In the genomic region with DNA sequence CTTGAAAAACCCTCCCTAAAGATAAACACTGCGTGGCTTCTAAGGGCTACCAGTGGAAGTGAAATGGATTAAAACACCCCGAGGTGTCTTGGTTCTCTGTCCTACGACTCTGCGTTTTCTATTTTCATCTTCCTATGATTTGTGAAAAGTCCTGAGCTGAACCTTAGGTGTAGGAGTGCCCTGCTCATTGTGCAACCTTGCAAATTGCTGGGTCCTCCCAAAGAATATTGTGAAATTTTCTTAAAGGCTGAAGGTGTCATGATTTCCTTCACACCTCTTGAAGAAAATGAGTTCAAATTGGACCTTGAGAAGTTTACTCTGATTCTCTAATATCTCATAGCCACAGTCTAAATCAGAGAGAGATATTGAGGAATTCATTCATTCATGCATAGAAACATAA, we compare ENCODE assay signal across 15 cellular contexts. TPM values are rescaled to one million over a fixed set of nuclear protein-coding genes. Genes with fewer than 3 reads are reported as not detected.
A peak's percentile ranks its signal among the peaks of the same experiment; 100 is the strongest.
DNase-seq lines count a peak whose midpoint lies in the region; FAIRE-seq and TF ChIP-seq lines count a peak whose summit lies in the region.
"Had no signal": no experiment of that assay in that cellular context is flagged by ENCODE, and none has a peak within 500 bp of the region (broad histone marks: within the 10 kb centered on the region; RNA-seq: fewer than 3 reads in every experiment).

No MANE protein-coding gene starts in this region.

- TF ChIP-seq CTCF in Caco-2 (IDR thresholded peaks at IDR 0.05; ENCODE audit: insufficient read depth in 1 of 2, low read depth in 1 of 2, low read length in 1 of 2, severe bottlenecking in 1 of 2, unreplicated experiment in 1 of 2) (no peak), NB4 (IDR thresholded peaks at IDR 0.05; ENCODE audit: low read depth, low read length) (no peak), bronchial epithelial cell (IDR thresholded peaks at IDR 0.05; ENCODE audit: insufficient read depth, low read length, severe bottlenecking) (no peak)

- intact Hi-C loops in Caco-2 (cut with micrococcal nuclease; ENCODE audit: unreplicated experiment): no loop called here
- intact Hi-C loops in activated CD4-positive, alpha-beta memory T cell treated with anti-CD3 and anti-CD28 coated beads for 36 hours (cut with micrococcal nuclease): no loop called here

- H3K27ac Mint-ChIP-seq in Caco-2 (ENCODE audit: unreplicated experiment): peak overlapping the region; percentile 69
- H3K27ac Mint-ChIP-seq in activated CD4-positive, alpha-beta memory T cell treated with anti-CD3 and anti-CD28 coated beads for 36 hours: no peak overlapping the region
- H3K27ac Mint-ChIP-seq: CD8-positive, alpha-beta memory T cell; HFFc6 had no signal

- CTCF ChIA-PET in Caco-2 (lab: Charles Lee): no interaction called here
- CTCF ChIA-PET in activated CD4-positive, alpha-beta memory T cell treated with anti-CD3 and anti-CD28 coated beads for 36 hours (lab: Charles Lee): no interaction called here

- peaks cover 26% of the 10 kb centered on the region for H3K36me3 Mint-ChIP-seq in Caco-2 (ENCODE audit: insufficient read depth, unreplicated experiment)
- no peaks in the 10 kb centered on the region for H3K36me3 Mint-ChIP-seq in activated CD4-positive, alpha-beta memory T cell treated with anti-CD3 and anti-CD28 coated beads for 36 hours
- H3K36me3 Mint-ChIP-seq: CD8-positive, alpha-beta memory T cell had no signal

- no peak for DNase-seq in Caco-2
- peak; percentile 41 for DNase-seq in NB4 (ENCODE audit: low read depth)
- peak; percentile 15 for DNase-seq in bronchial epithelial cell (ENCODE audit: low read depth)
- peak; percentile 14 for DNase-seq in renal cortical epithelial cell (ENCODE audit: low read depth)
- no peak for DNase-seq in activated CD4-positive, alpha-beta memory T cell treated with anti-CD3 and anti-CD28 coated beads for 36 hours
- DNase-seq in cortex of kidney (lab: John Stamatoyannopoulos, UW): no peak
- DNase-seq in GDM1 (lab: John Stamatoyannopoulos, UW): no peak
- DNase-seq: CD8-positive, alpha-beta memory T cell; DMS53; HCEC 1CT; HFFc6 had no signal

- H3K27me3 Mint-ChIP-seq in Caco-2 (ENCODE audit: insufficient read depth, unreplicated experiment): no peaks in the 10 kb centered on the region
- peaks cover 15% of the 10 kb centered on the region for H3K27me3 Mint-ChIP-seq in activated CD4-positive, alpha-beta memory T cell treated with anti-CD3 and anti-CD28 coated beads for 36 hours

- H3K4me3 ChIP-seq in Caco-2 (ENCODE audit: low read depth, low read length): no peak overlapping the region
- no peak overlapping the region for H3K4me3 ChIP-seq in NB4 (ENCODE audit: low read depth, low read length)
- H3K4me3 ChIP-seq in bronchial epithelial cell (ENCODE audit: low read depth, low read length): no peak overlapping the region
- H3K4me3 ChIP-seq: A549, BLaER1 had no signal

- POLR2A ChIA-PET in Caco-2 (lab: Charles Lee): no interaction called here
- POLR2A ChIA-PET in activated CD4-positive, alpha-beta memory T cell treated with anti-CD3 and anti-CD28 coated beads for 36 hours (lab: Charles Lee): no interaction called here

- H3K4me1 ChIP-seq in Caco-2: peaks cover 37% of the 10 kb centered on the region
- H3K4me1 ChIP-seq: BLaER1 had no signal

- H3K9me3 ChIP-seq in Caco-2: no peaks in the 10 kb centered on the region
- H3K9me3 ChIP-seq: A549 had no signal

- FAIRE-seq in bronchial epithelial cell (lab: Jason Lieb, UNC): no peak
- FAIRE-seq: A549, H1 had no signal

- no peak overlapping the region for H3K4me3 Mint-ChIP-seq in Caco-2 (ENCODE audit: unreplicated experiment)
- no peak overlapping the region for H3K4me3 Mint-ChIP-seq in activated CD4-positive, alpha-beta memory T cell treated with anti-CD3 and anti-CD28 coated beads for 36 hours
- H3K4me3 Mint-ChIP-seq: CD8-positive, alpha-beta memory T cell; HFFc6 had no signal

- H3K36me3 ChIP-seq in Caco-2 (ENCODE audit: control insufficient read depth, insufficient read depth, low read length) (no peaks in the 10 kb centered on the region), bronchial epithelial cell (ENCODE audit: control insufficient read depth, insufficient read depth, low read length) (no peaks in the 10 kb centered on the region)
- H3K36me3 ChIP-seq: BLaER1 had no signal

- H3K27me3 ChIP-seq in Caco-2 (replicated peaks; ENCODE audit: control insufficient read depth, insufficient read depth, low read length) (no peaks in the 10 kb centered on the region), bronchial epithelial cell (ENCODE audit: control insufficient read depth, insufficient read depth, low read length) (no peaks in the 10 kb centered on the region)
- H3K27me3 ChIP-seq: BLaER1 had no signal

- BruUV-seq in Caco-2 (replicated peaks; lab: Mats Ljungman, UMichigan): no TSS peak

- H3K4me1 Mint-ChIP-seq in Caco-2 (ENCODE audit: low read depth, unreplicated experiment): peaks cover 20% of the 10 kb centered on the region
- no peaks in the 10 kb centered on the region for H3K4me1 Mint-ChIP-seq in activated CD4-positive, alpha-beta memory T cell treated with anti-CD3 and anti-CD28 coated beads for 36 hours (ENCODE audit: low read depth)

- no peak for TF ChIP-seq POLR2A in NB4 (IDR thresholded peaks at IDR 0.05; ENCODE audit: extremely low read depth, insufficient read length)

- H3K9me3 Mint-ChIP-seq in Caco-2 (ENCODE audit: unreplicated experiment): no peaks in the 10 kb centered on the region
- H3K9me3 Mint-ChIP-seq in activated CD4-positive, alpha-beta memory T cell treated with anti-CD3 and anti-CD28 coated beads for 36 hours: no peaks in the 10 kb centered on the region
- H3K9me3 Mint-ChIP-seq: CD8-positive, alpha-beta memory T cell; HFFc6 had no signal

RNA-seq across cellular contexts. Expression of a gene that starts 1.8 kb away (rescaled TPM):
- total RNA-seq in Caco-2 (2022) (88.2 and 98.5 TPM in 2 replicates), bronchial epithelial cell (not detected in 2 replicates), renal cortical epithelial cell (0.35 and 4.0 TPM in 2 replicates)
- not detected for total RNA-seq in activated CD4-positive, alpha-beta memory T cell treated with anti-CD3 and anti-CD28 coated beads for 36 hours
- total RNA-seq: CD8-positive, alpha-beta memory T cell; HT1080 had no signal

RNA-seq across cellular contexts. Expression of a gene that starts 4.9 kb away (rescaled TPM):
- total RNA-seq in Caco-2 (2022) (not detected in 2 replicates), bronchial epithelial cell (not detected in 2 replicates), renal cortical epithelial cell (not detected in 2 replicates)
- total RNA-seq in activated CD4-positive, alpha-beta memory T cell treated with anti-CD3 and anti-CD28 coated beads for 36 hours: not detected
- total RNA-seq: CD8-positive, alpha-beta memory T cell; H1; HFFc6; HT1080 had no signal

RNA-seq across cellular contexts. Expression of a gene that starts 8.5 kb away (rescaled TPM):
- total RNA-seq in Caco-2 (2022) (not detected in 2 replicates), bronchial epithelial cell (not detected in 2 replicates), renal cortical epithelial cell (not detected in 2 replicates)
- total RNA-seq in activated CD4-positive, alpha-beta memory T cell treated with anti-CD3 and anti-CD28 coated beads for 36 hours: not detected
- total RNA-seq: CD8-positive, alpha-beta memory T cell; H1; HFFc6; HT1080 had no signal

RNA-seq across cellular contexts. Expression of a gene that starts 26.1 kb away (rescaled TPM):
- not detected in 2 replicates for total RNA-seq in Caco-2 (2022)
- total RNA-seq in bronchial epithelial cell: not detected in 2 replicates
- total RNA-seq in renal cortical epithelial cell: not detected in 2 replicates
- total RNA-seq in activated CD4-positive, alpha-beta memory T cell treated with anti-CD3 and anti-CD28 coated beads for 36 hours: not detected
- total RNA-seq: CD8-positive, alpha-beta memory T cell; H1; HFFc6; HT1080 had no signal

RNA-seq across cellular contexts. Expression of a gene that starts 53.0 kb away (rescaled TPM):
- not detected in 2 replicates for total RNA-seq in Caco-2 (2022)
- not detected in 2 replicates for total RNA-seq in bronchial epithelial cell
- not detected in 2 replicates for total RNA-seq in renal cortical epithelial cell
- total RNA-seq in activated CD4-positive, alpha-beta memory T cell treated with anti-CD3 and anti-CD28 coated beads for 36 hours: not detected
- total RNA-seq: CD8-positive, alpha-beta memory T cell; H1; HFFc6; HT1080 had no signal

Comparison
In these comparisons a context has a peak if more than half of its experiments do, and no peak if none do; other contexts are left out.
1. DNase-seq: peak in NB4 (single experiment), bronchial epithelial cell (single experiment) and renal cortical epithelial cell (single experiment); none in Caco-2 (0 of 2), activated CD4-positive, alpha-beta memory T cell treated with anti-CD3 and anti-CD28 coated beads for 36 hours (single experiment), cortex of kidney (single experiment) and GDM1 (single experiment).
2. RNA of a gene that starts 1.8 kb away (total RNA-seq): 88.2 to 98.5 TPM in Caco-2; 0.35 to 4.0 TPM in renal cortical epithelial cell, not detected in bronchial epithelial cell and not detected in activated CD4-positive, alpha-beta memory T cell treated with anti-CD3 and anti-CD28 coated beads for 36 hours; every median in the first group is over 10 times any median in the second.